ENCODE assay signal across 24 cellular contexts in genomic region chr5:126103872-126104271, GRCh38.
"Had no signal": no experiment of that assay in that cellular context is flagged by ENCODE, and none has a peak within 500 bp of the region (broad histone marks: within the 10 kb centered on the region; RNA-seq: fewer than 3 reads in every experiment).

No MANE protein-coding gene starts in this region.

- DNase-seq: effector CD4-positive, alpha-beta T cell; endodermal cell; erythroblast; foreskin keratinocyte; kidney; left colon; left ventricle myocardium superior; mesendoderm; naive B cell; posterior cingulate gyrus; spleen; stimulated activated CD4-positive, alpha-beta T cell treated with anti-CD3 and anti-CD28 coated beads, Interleukin-15, amount 100 ng/mL, for 24 hours; stimulated activated CD4-positive, alpha-beta T cell treated with anti-CD3 and anti-CD28 coated beads, Interleukin-1b, Interleukin-23, amount 100 ng/mL, for 48 hours; stimulated activated CD4-positive, alpha-beta T cell treated with anti-CD3 and anti-CD28 coated beads, Interleukin-4, amount 100 ng/mL, for 24 hours; tibial artery; upper lobe of left lung; uterus had no signal

- H3K4me3 Mint-ChIP-seq: endodermal cell; naive B cell; nephron; stimulated activated memory B cell treated with anti-CD40 and anti-IgM and Interleukin-4, amounts not matched to agents 10 μg/mL and 1 μg/mL and 100 μg/mL, for 72 hours; stimulated activated naive CD8-positive, alpha-beta T cell treated with anti-CD3 and anti-CD28 coated beads, Interleukin-15, Interleukin-2, amounts not matched to agents 100 ng/mL and 50 ng/mL, for 24 hours had no signal

- H3K4me1 Mint-ChIP-seq: endodermal cell; nephron; stimulated activated memory B cell treated with anti-CD40 and anti-IgM and Interleukin-4, amounts not matched to agents 10 μg/mL and 1 μg/mL and 100 μg/mL, for 72 hours had no signal

- H3K9me3 ChIP-seq: neutrophil, spleen, tibial artery, upper lobe of left lung, uterus had no signal

- H3K27ac ChIP-seq: foreskin keratinocyte, neutrophil, spleen, tibial artery, upper lobe of left lung, uterus had no signal

- H3K36me3 Mint-ChIP-seq: naive B cell; stimulated activated memory B cell treated with anti-CD40 and anti-IgM and Interleukin-4, amounts not matched to agents 10 μg/mL and 1 μg/mL and 100 μg/mL, for 72 hours had no signal

- H3K9me3 Mint-ChIP-seq: endodermal cell; naive B cell; nephron; stimulated activated memory B cell treated with anti-CD40 and anti-IgM and Interleukin-4, amounts not matched to agents 10 μg/mL and 1 μg/mL and 100 μg/mL, for 72 hours; stimulated activated naive CD8-positive, alpha-beta T cell treated with anti-CD3 and anti-CD28 coated beads, Interleukin-15, Interleukin-2, amounts not matched to agents 100 ng/mL and 50 ng/mL, for 24 hours had no signal

- H3K36me3 ChIP-seq: neutrophil, spleen, tibial artery, upper lobe of left lung, uterus had no signal

- ATAC-seq: foreskin keratinocyte; left colon; left ventricle myocardium superior; sciatic nerve; stimulated activated memory B cell treated with anti-CD40 and anti-IgM and Interleukin-4, amounts not matched to agents 10 μg/mL and 1 μg/mL and 100 μg/mL, for 72 hours had no signal

- H3K27ac Mint-ChIP-seq: endodermal cell; naive B cell; nephron; stimulated activated memory B cell treated with anti-CD40 and anti-IgM and Interleukin-4, amounts not matched to agents 10 μg/mL and 1 μg/mL and 100 μg/mL, for 72 hours; stimulated activated naive CD8-positive, alpha-beta T cell treated with anti-CD3 and anti-CD28 coated beads, Interleukin-15, Interleukin-2, amounts not matched to agents 100 ng/mL and 50 ng/mL, for 24 hours had no signal

- H3K27me3 ChIP-seq: foreskin keratinocyte, neutrophil, spleen, tibial artery, upper lobe of left lung, uterus had no signal

- H3K4me3 ChIP-seq: lung, spleen, tibial artery, upper lobe of left lung, uterus had no signal

- H3K4me1 ChIP-seq: spleen, tibial artery, upper lobe of left lung, uterus had no signal

- H3K27me3 Mint-ChIP-seq: stimulated activated memory B cell treated with anti-CD40 and anti-IgM and Interleukin-4, amounts not matched to agents 10 μg/mL and 1 μg/mL and 100 μg/mL, for 72 hours; stimulated activated naive CD8-positive, alpha-beta T cell treated with anti-CD3 and anti-CD28 coated beads, Interleukin-15, Interleukin-2, amounts not matched to agents 100 ng/mL and 50 ng/mL, for 24 hours had no signal

- FAIRE-seq: endothelial cell of umbilical vein, kidney had no signal
